ENCODE assay signal across 17 cellular contexts in the genomic region with DNA sequence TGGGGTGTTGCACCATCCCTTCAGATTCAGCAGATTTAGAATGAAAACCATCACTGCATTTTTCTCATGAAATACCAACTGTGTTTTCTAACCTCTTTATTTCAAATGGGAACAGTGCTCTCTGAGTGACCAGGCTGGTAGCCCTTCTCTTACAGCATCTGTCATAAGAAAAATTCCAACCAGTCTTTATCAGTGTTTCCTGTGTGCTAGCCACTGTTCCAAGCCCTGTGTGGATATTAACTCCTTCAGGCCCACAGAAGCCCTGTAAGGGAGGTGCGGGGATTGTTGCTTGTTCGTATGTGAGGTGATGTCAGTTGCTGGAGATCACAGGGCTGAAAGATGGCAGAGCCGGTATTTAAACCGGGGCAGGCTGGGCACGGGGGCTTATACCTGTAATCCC. TPM values are rescaled to one million over a fixed set of nuclear protein-coding genes. Genes with fewer than 3 reads are reported as not detected.
A peak's percentile ranks its signal among the peaks of the same experiment; 100 is the strongest.
DNase-seq lines count a peak whose midpoint lies in the region; ATAC-seq and TF ChIP-seq lines count a peak whose summit lies in the region.
"Had no signal": no experiment of that assay in that cellular context is flagged by ENCODE, and none has a peak within 500 bp of the region (broad histone marks: within the 10 kb centered on the region; RNA-seq: fewer than 3 reads in every experiment).

No MANE protein-coding gene starts in this region.

- H3K9me3 Mint-ChIP-seq in neural crest cell: peaks cover 7% of the 10 kb centered on the region
- H3K9me3 Mint-ChIP-seq: immature natural killer cell had no signal

- H3K9me3 ChIP-seq in heart right ventricle (no peaks in the 10 kb centered on the region), MG63 (no peaks in the 10 kb centered on the region; the same call in 1 of the 2 replicates)

- H3K27me3 ChIP-seq in heart right ventricle (no peaks in the 10 kb centered on the region), MG63 (no peaks in the 10 kb centered on the region)
- H3K27me3 ChIP-seq: dorsolateral prefrontal cortex had no signal

- no peak for TF ChIP-seq CTCF in heart right ventricle (IDR thresholded peaks at IDR 0.05)
- TF ChIP-seq CTCF in neural crest cell (conservative IDR thresholded peaks at IDR 0.05): no peak

- peaks cover 38% of the 10 kb centered on the region for H3K4me1 Mint-ChIP-seq in neural crest cell

- peak in 7 of 8 donors; percentile 13 to 63 (median 31) for ATAC-seq in heart right ventricle
- ATAC-seq in stimulated activated naive CD8-positive, alpha-beta T cell treated with anti-CD3 and anti-CD28 coated beads, Interleukin-15, Interleukin-2, amounts not matched to agents 100 U/mL and 50 U/mL, for 24 hours: no peak
- ATAC-seq: A549; activated T-cell treated with anti-CD3 and anti-CD28 coated beads, Interleukin-2, amount 50 U/mL, for 72 hours had no signal

- peak overlapping the region; percentile 76 for H3K27ac Mint-ChIP-seq in neural crest cell (ENCODE audit: unreplicated experiment)
- H3K27ac Mint-ChIP-seq: activated CD4-positive, alpha-beta T cell treated with anti-CD3 and anti-CD28 coated beads, Interleukin-2, amount 10 ng/mL, durations not matched to agents 7 days and 5 days; activated T-cell treated with anti-CD3 and anti-CD28 coated beads, Interleukin-2, amount 50 U/mL, for 72 hours had no signal

- DNase-seq in EH (ENCODE audit: low read depth) (peak; percentile 36), astrocyte of the hippocampus (ENCODE audit: low read depth, low spot score) (peak; percentile 28), heart right ventricle (no peak), neural crest cell (ENCODE audit: low read depth, low spot score) (no peak), MG63 (no peak), DMS79 (lab: John Stamatoyannopoulos, UW) (no peak), SKM-1 treated with dmso at 0.1 percent for 144 hours (lab: John Stamatoyannopoulos, UW; ENCODE audit: unreplicated experiment) (no peak)
- DNase-seq in stimulated activated naive CD8-positive, alpha-beta T cell treated with anti-CD3 and anti-CD28 coated beads, Interleukin-15, Interleukin-2, amounts not matched to agents 100 U/mL and 50 U/mL, for 24 hours: no peak
- DNase-seq: activated CD4-positive, alpha-beta T cell treated with anti-CD3 and anti-CD28 coated beads, Interleukin-2, amount 10 ng/mL, durations not matched to agents 7 days and 5 days; activated T-cell treated with anti-CD3 and anti-CD28 coated beads, Interleukin-2, amount 50 U/mL, for 72 hours; anterior cingulate cortex; dorsolateral prefrontal cortex; GF-D8; immature natural killer cell; SIG-M5; stimulated activated CD4-positive, alpha-beta T cell treated with anti-CD3 and anti-CD28 coated beads, Interleukin-4, amount 100 ng/mL, for 1 hour had no signal

- peaks cover 14% of the 10 kb centered on the region for H3K36me3 Mint-ChIP-seq in neural crest cell (ENCODE audit: low read depth)

- intact Hi-C loops in heart right ventricle (cut with DNase I): loop anchor here in 1 of 10 donors (2.0 kb wide), 1 partner anchor 19 kb away; a partner anchor contains a TSS

- WGBS in heart right ventricle, 2 donors: 49 to 51% methylated on average over 5 of the region's 5 CpGs

- H3K27ac ChIP-seq in heart right ventricle: peak overlapping the region; percentile 32 to 84 (median 78)
- H3K27ac ChIP-seq: A549 had no signal

- H3K4me3 ChIP-seq in heart right ventricle (no peak overlapping the region), MG63 (no peak overlapping the region)
- H3K4me3 ChIP-seq: A549, dorsolateral prefrontal cortex had no signal

- peaks cover 20 to 75% (median 55%) of the 10 kb centered on the region in 9 donors for H3K4me1 ChIP-seq in heart right ventricle
- H3K4me1 ChIP-seq: A549 had no signal

- H3K4me3 Mint-ChIP-seq in neural crest cell: peak overlapping the region; percentile 11
- H3K4me3 Mint-ChIP-seq: activated CD4-positive, alpha-beta T cell treated with anti-CD3 and anti-CD28 coated beads, Interleukin-2, amount 10 ng/mL, durations not matched to agents 7 days and 5 days; activated T-cell treated with anti-CD3 and anti-CD28 coated beads, Interleukin-2, amount 50 U/mL, for 72 hours; immature natural killer cell had no signal

- H3K36me3 ChIP-seq in heart right ventricle (peaks cover 0 to 36% (median 0%) of the 10 kb centered on the region in 9 donors), MG63 (no peaks in the 10 kb centered on the region)

- H3K27me3 Mint-ChIP-seq in neural crest cell (ENCODE audit: low read depth): peaks cover 3% of the 10 kb centered on the region
- H3K27me3 Mint-ChIP-seq: activated CD4-positive, alpha-beta T cell treated with anti-CD3 and anti-CD28 coated beads, Interleukin-2, amount 10 ng/mL, durations not matched to agents 7 days and 5 days had no signal

RNA-seq across cellular contexts. Expression of a gene that starts 19.1 kb away (rescaled TPM):
- total RNA-seq in heart right ventricle (10 to 100 TPM; 22.3 to 45.0 (median 29.3) TPM), neural crest cell (23.4 and 23.9 TPM in 2 replicates)
- 10 to 100 TPM in 1 of 2 donors, 1 to 10 TPM in 1; 5.7 to 17.1 TPM for polyA plus RNA-seq in heart right ventricle
- 14.1 and 16.7 TPM in 2 replicates for total RNA-seq in MG63 (2014; rRNA removed; shearing (Covaris generic); ENCODE audit: low replicate concordance)

RNA-seq across cellular contexts. Expression of a gene that starts 39.0 kb away (rescaled TPM):
- 10 to 100 TPM in 3 of 10 donors, 1 to 10 TPM in 7; 5.5 to 16.5 (median 9.4) TPM for total RNA-seq in heart right ventricle
- polyA plus RNA-seq in heart right ventricle: 1 to 10 TPM; 6.7 to 7.5 TPM
- 1.3 and 1.8 TPM in 2 replicates for total RNA-seq in neural crest cell
- total RNA-seq in MG63 (2014; rRNA removed; shearing (Covaris generic); ENCODE audit: low replicate concordance): 6.4 and 11.4 TPM in 2 replicates

Comparison
In these comparisons a context has a peak if more than half of its experiments do, and no peak if none do; other contexts are left out.
1. DNase-seq: peak in EH (single experiment) and astrocyte of the hippocampus (single experiment); none in heart right ventricle (0 of 2), neural crest cell (single experiment), MG63 (single experiment), stimulated activated naive CD8-positive, alpha-beta T cell treated with anti-CD3 and anti-CD28 coated beads, Interleukin-15, Interleukin-2, amounts not matched to agents 100 U/mL and 50 U/mL, for 24 hours (single experiment), DMS79 (single experiment) and SKM-1 treated with dmso at 0.1 percent for 144 hours (single experiment).